ENCODE assay signal across 19 cellular contexts in genomic region chrX:52873825-52874224, GRCh38. TPM values are rescaled to one million over a fixed set of nuclear protein-coding genes. Genes with fewer than 3 reads are reported as not detected.
"Had no signal": no experiment of that assay in that cellular context is flagged by ENCODE, and none has a peak within 500 bp of the region (broad histone marks: within the 10 kb centered on the region; RNA-seq: fewer than 3 reads in every experiment).

No MANE protein-coding gene starts in this region.

RNA-seq across cellular contexts. Expression of gene XAGE3, which starts 5.9 kb away (rescaled TPM):
- total RNA-seq: activated naive CD4-positive, alpha-beta T cell treated with anti-CD3 and anti-CD28 coated beads for 36 hours; activated naive CD4-positive, alpha-beta T cell treated with anti-CD3 and anti-CD28 coated beads, Interleukin-2, amount 50 U/mL, for 72 hours; activated naive CD8-positive, alpha-beta T cell treated with anti-CD3 and anti-CD28 coated beads for 36 hours; activated naive CD8-positive, alpha-beta T cell treated with anti-CD3 and anti-CD28 coated beads, Interleukin-2, amount 10 ng/mL, durations not matched to agents 7 days and 5 days; activated T-cell treated with anti-CD3 and anti-CD28 coated beads, Interleukin-2, amount 50 U/mL, for 4 hours; activated T-cell treated with anti-CD3 and anti-CD28 coated beads, Interleukin-2, amount 50 U/mL, for 72 hours; activated T-helper 1 cell treated with anti-CD3 and anti-CD28 coated beads, Interleukin-12 subunit alpha, Interleukin-12 subunit beta, Interleukin-2, Interleukin-4 antibody, amounts not matched to agents 30 ng/mL and 10 ng/mL and 1 ng/mL, durations not matched to agents 14 hours and 24 hours and 36 hours; activated T-helper 17 cell treated with anti-CD3 and anti-CD28 coated beads, Interleukin-2, amount 50 U/mL, for 72 hours; activated T-helper 2 cell treated with anti-CD3 and anti-CD28 coated beads, Interferon-gamma antibody, Interleukin-2, Interleukin-4, amounts not matched to agents 10 μg/mL and 5 μg/mL and 100 μg/mL, durations not matched to agents 14 hours and 24 hours and 36 hours; adrenal gland; aorta; ascending aorta; body of pancreas; breast epithelium; bronchial epithelial cell; cardiac muscle cell; cardiac septum; cerebellum; chondrocyte had no signal
- polyA plus RNA-seq: adrenal gland, aorta, cardiac muscle cell had no signal
